20 cellular contexts compared by ENCODE assay signal in the genomic region with DNA sequence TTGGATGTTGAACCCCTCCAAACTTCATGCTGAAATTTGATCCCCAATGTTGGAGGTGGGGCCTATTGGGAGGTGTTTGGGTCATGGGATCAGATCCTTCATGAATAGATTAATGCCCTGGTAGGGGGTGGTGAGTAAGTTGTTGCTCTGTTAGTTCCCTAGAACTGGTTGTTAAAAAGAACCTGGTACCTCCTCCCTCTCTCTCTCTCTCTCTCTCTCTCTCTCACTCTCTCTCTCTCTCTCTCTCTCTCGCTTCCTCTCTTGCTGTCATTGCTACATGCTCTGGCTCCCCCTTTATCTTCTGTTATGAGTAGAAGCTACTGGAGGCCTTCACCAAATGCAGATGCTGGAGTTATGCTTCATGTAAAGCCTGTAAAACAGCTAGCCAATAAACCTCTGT.
"Had no signal": no experiment of that assay in that cellular context is flagged by ENCODE, and none has a peak within 500 bp of the region (broad histone marks: within the 10 kb centered on the region; RNA-seq: fewer than 3 reads in every experiment).

No MANE protein-coding gene starts in this region.

- H3K9me3 Mint-ChIP-seq: stimulated activated effector memory CD8-positive, alpha-beta T cell treated with anti-CD3 and anti-CD28 coated beads, Interleukin-12 subunit alpha, Interleukin-12 subunit beta, amount 100 ng/mL, for 72 hours had no signal

- H3K4me1 Mint-ChIP-seq: activated naive CD4-positive, alpha-beta T cell treated with anti-CD3 and anti-CD28 coated beads, Interleukin-2, amount 50 U/mL, for 24 hours; brain; natural killer cell; stimulated activated effector memory CD8-positive, alpha-beta T cell treated with anti-CD3 and anti-CD28 coated beads, Interleukin-12 subunit alpha, Interleukin-12 subunit beta, amount 100 ng/mL, for 72 hours had no signal

- H3K4me2 ChIP-seq: hepatocyte had no signal

- H3K27me3 ChIP-seq: hepatocyte, pancreas, transverse colon had no signal

- H3K36me3 Mint-ChIP-seq: brain; natural killer cell; stimulated activated effector memory CD8-positive, alpha-beta T cell treated with anti-CD3 and anti-CD28 coated beads, Interleukin-12 subunit alpha, Interleukin-12 subunit beta, amount 100 ng/mL, for 72 hours had no signal

- H3K36me3 ChIP-seq: left ventricle myocardium inferior, pancreas, transverse colon had no signal

- H3K4me1 ChIP-seq: left ventricle myocardium inferior, pancreas, transverse colon had no signal

- H3K27ac Mint-ChIP-seq: activated naive CD4-positive, alpha-beta T cell treated with anti-CD3 and anti-CD28 coated beads, Interleukin-2, amount 50 U/mL, for 24 hours; brain; natural killer cell; stimulated activated effector memory CD8-positive, alpha-beta T cell treated with anti-CD3 and anti-CD28 coated beads, Interleukin-12 subunit alpha, Interleukin-12 subunit beta, amount 100 ng/mL, for 72 hours; T-helper 2 cell treated with Interferon-gamma antibody and Interleukin-4, amounts not matched to agents 5 μg/mL and 100 μg/mL, for 36 hours had no signal

- H3K27me3 Mint-ChIP-seq: brain had no signal

- DNase-seq: activated gamma-delta T cell treated with Interleukin-2 at 50 U/mL for 16 hours; activated T-cell treated with anti-CD3 and anti-CD28 coated beads, Interleukin-2, amount 50 U/mL, for 1 hour; aorta; dermis blood vessel endothelial cell; effector CD8-positive, alpha-beta T cell; glutamatergic neuron; left ventricle myocardium inferior; mammary epithelial cell; midbrain; natural killer cell; pancreas; right cardiac atrium; stimulated activated CD4-positive, alpha-beta T cell treated with anti-CD3 and anti-CD28 coated beads, Interleukin-1b, Interleukin-23, amount 100 ng/mL, for 48 hours; transverse colon had no signal

- H3K4me3 Mint-ChIP-seq: activated naive CD4-positive, alpha-beta T cell treated with anti-CD3 and anti-CD28 coated beads, Interleukin-2, amount 50 U/mL, for 24 hours; brain; natural killer cell; stimulated activated effector memory CD8-positive, alpha-beta T cell treated with anti-CD3 and anti-CD28 coated beads, Interleukin-12 subunit alpha, Interleukin-12 subunit beta, amount 100 ng/mL, for 72 hours; T-helper 2 cell treated with Interferon-gamma antibody and Interleukin-4, amounts not matched to agents 5 μg/mL and 100 μg/mL, for 36 hours had no signal

- H3K27ac ChIP-seq: hepatocyte, left ventricle myocardium inferior, pancreas, transverse colon, VCaP had no signal

- H3K4me3 ChIP-seq: hepatocyte, left ventricle myocardium inferior, pancreas, transverse colon had no signal

- ATAC-seq: natural killer cell; pancreas; right cardiac atrium; stimulated activated effector memory CD8-positive, alpha-beta T cell treated with anti-CD3 and anti-CD28 coated beads, Interleukin-12 subunit alpha, Interleukin-12 subunit beta, amount 100 ng/mL, for 72 hours had no signal

- H3K79me2 ChIP-seq: hepatocyte had no signal

- H3K9me3 ChIP-seq: pancreas had no signal

- H2AFZ ChIP-seq: hepatocyte had no signal
